Comparison of ENCODE assay signal across 15 cellular contexts in the genomic region with DNA sequence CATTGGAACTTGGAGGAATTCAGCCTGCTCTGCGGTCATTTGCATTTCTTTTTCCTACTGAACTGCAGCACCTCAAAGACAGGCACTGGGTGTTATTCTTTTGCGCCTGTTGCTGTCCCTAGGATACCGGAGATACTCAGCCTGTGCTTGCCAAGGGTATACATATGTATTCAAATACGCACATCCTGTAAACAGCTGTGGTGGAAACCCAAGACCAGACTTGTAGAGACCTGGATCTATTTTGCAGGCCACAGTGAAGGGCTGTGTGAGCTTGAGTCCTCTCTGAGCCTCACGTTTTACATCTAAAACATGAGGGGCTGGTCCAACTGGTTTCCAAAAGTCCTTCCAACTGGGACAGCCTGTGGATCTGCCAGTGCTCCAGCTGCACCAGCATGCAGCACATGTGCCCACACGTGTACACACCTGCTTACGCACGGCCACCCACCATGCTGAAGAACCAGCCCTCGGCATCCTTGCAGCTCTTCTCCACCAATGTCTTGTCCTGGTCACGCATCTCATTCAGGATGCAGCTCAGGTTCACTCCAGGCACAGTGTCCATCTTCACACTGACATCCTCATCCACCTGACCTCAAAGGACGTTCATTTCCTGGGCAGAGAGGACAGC. TPM values are rescaled to one million over a fixed set of nuclear protein-coding genes. Genes with fewer than 3 reads are reported as not detected.
"Had no signal": no experiment of that assay in that cellular context is flagged by ENCODE, and none has a peak within 500 bp of the region (broad histone marks: within the 10 kb centered on the region; RNA-seq: fewer than 3 reads in every experiment).

No MANE protein-coding gene starts in this region.

RNA-seq across cellular contexts. Expression of gene KRT17, which starts 4.4 kb away (rescaled TPM):
- total RNA-seq: activated CD4-positive, alpha-beta T cell treated with anti-CD3 and anti-CD28 coated beads for 36 hours; activated CD8-positive, alpha-beta T cell treated with anti-CD3 and anti-CD28 coated beads, Interleukin-2, amount 10 ng/mL, durations not matched to agents 7 days and 5 days; activated naive CD8-positive, alpha-beta T cell treated with anti-CD3 and anti-CD28 coated beads, Interleukin-2, amount 10 ng/mL, durations not matched to agents 7 days and 5 days; activated T-helper 2 cell treated with anti-CD3 and anti-CD28 coated beads, Interferon-gamma antibody, Interleukin-2, Interleukin-4, amounts not matched to agents 10 μg/mL and 5 μg/mL and 100 μg/mL, durations not matched to agents 14 hours and 24 hours and 36 hours; SK-MEL-5; T-cell; T-helper 17 cell had no signal

RNA-seq across cellular contexts. Expression of gene KRT16, which starts 16.2 kb away (rescaled TPM):
- total RNA-seq: activated CD4-positive, alpha-beta T cell treated with anti-CD3 and anti-CD28 coated beads for 36 hours; activated CD4-positive, alpha-beta T cell treated with anti-CD3 and anti-CD28 coated beads, Interleukin-2, amount 10 ng/mL, durations not matched to agents 7 days and 5 days; activated CD8-positive, alpha-beta T cell treated with anti-CD3 and anti-CD28 coated beads, Interleukin-2, amount 10 ng/mL, durations not matched to agents 7 days and 5 days; activated naive CD8-positive, alpha-beta T cell treated with anti-CD3 and anti-CD28 coated beads, Interleukin-2, amount 10 ng/mL, durations not matched to agents 7 days and 5 days; activated T-helper 2 cell treated with anti-CD3 and anti-CD28 coated beads, Interferon-gamma antibody, Interleukin-2, Interleukin-4, amounts not matched to agents 10 μg/mL and 5 μg/mL and 100 μg/mL, durations not matched to agents 14 hours and 24 hours and 36 hours; IMR-90; K562; SK-MEL-5; T-cell; T-helper 17 cell; WTC11 had no signal
- polyA plus RNA-seq: IMR-90 had no signal

RNA-seq across cellular contexts. Expression of gene KRT14, which starts 42.0 kb away (rescaled TPM):
- total RNA-seq: activated CD4-positive, alpha-beta T cell treated with anti-CD3 and anti-CD28 coated beads for 36 hours; activated CD4-positive, alpha-beta T cell treated with anti-CD3 and anti-CD28 coated beads, Interleukin-2, amount 10 ng/mL, durations not matched to agents 7 days and 5 days; activated CD8-positive, alpha-beta T cell treated with anti-CD3 and anti-CD28 coated beads, Interleukin-2, amount 10 ng/mL, durations not matched to agents 7 days and 5 days; activated naive CD8-positive, alpha-beta T cell treated with anti-CD3 and anti-CD28 coated beads, Interleukin-2, amount 10 ng/mL, durations not matched to agents 7 days and 5 days; activated T-helper 2 cell treated with anti-CD3 and anti-CD28 coated beads, Interferon-gamma antibody, Interleukin-2, Interleukin-4, amounts not matched to agents 10 μg/mL and 5 μg/mL and 100 μg/mL, durations not matched to agents 14 hours and 24 hours and 36 hours; IMR-90; K562; RPMI7951; SK-MEL-5; T-cell; T-helper 17 cell; WTC11 had no signal
- polyA plus RNA-seq: IMR-90 had no signal

RNA-seq across cellular contexts. Expression of gene KRT9, which starts 56.9 kb away (rescaled TPM):
- total RNA-seq: activated CD4-positive, alpha-beta T cell treated with anti-CD3 and anti-CD28 coated beads for 36 hours; activated CD4-positive, alpha-beta T cell treated with anti-CD3 and anti-CD28 coated beads, Interleukin-2, amount 10 ng/mL, durations not matched to agents 7 days and 5 days; activated CD8-positive, alpha-beta T cell treated with anti-CD3 and anti-CD28 coated beads, Interleukin-2, amount 10 ng/mL, durations not matched to agents 7 days and 5 days; activated naive CD8-positive, alpha-beta T cell treated with anti-CD3 and anti-CD28 coated beads, Interleukin-2, amount 10 ng/mL, durations not matched to agents 7 days and 5 days; activated T-helper 2 cell treated with anti-CD3 and anti-CD28 coated beads, Interferon-gamma antibody, Interleukin-2, Interleukin-4, amounts not matched to agents 10 μg/mL and 5 μg/mL and 100 μg/mL, durations not matched to agents 14 hours and 24 hours and 36 hours; ascending aorta; IMR-90; K562; M059J; RPMI7951; SK-MEL-5; T-cell; T-helper 17 cell; WTC11 had no signal
- polyA plus RNA-seq: adipose tissue, IMR-90 had no signal
